Comparison of ENCODE assay signal across 14 cellular contexts in genomic region chr3:27883266-27883665, GRCh38.
DNase-seq lines count a peak whose midpoint lies in the region; ATAC-seq and TF ChIP-seq lines count a peak whose summit lies in the region.
"Had no signal": no experiment of that assay in that cellular context is flagged by ENCODE, and none has a peak within 500 bp of the region (broad histone marks: within the 10 kb centered on the region; RNA-seq: fewer than 3 reads in every experiment).

No MANE protein-coding gene starts in this region.

- no peak for ATAC-seq in CD4-positive, CD25-positive, alpha-beta regulatory T cell (ENCODE audit: low read depth in 2 of 2)
- ATAC-seq in T-cell (replicated peaks in 1 of 4) = no peak
- ATAC-seq in naive thymus-derived CD4-positive, alpha-beta T cell = no peak
- ATAC-seq in HG03469 (IDR thresholded peaks at IDR 0.05; ENCODE audit: unreplicated experiment) = no peak
- ATAC-seq in left lung = no peak
- ATAC-seq: GM12878, K562 had no signal

- no peaks in the 10 kb centered on the region for H3K9me3 ChIP-seq in CD4-positive, CD25-positive, alpha-beta regulatory T cell (ENCODE audit: control insufficient read depth in 2 of 2, low read length in 2 of 2)
- no peaks in the 10 kb centered on the region for H3K9me3 ChIP-seq in CD4-positive, alpha-beta memory T cell (ENCODE audit: control insufficient read depth in 1 of 2, low read length in 2 of 2)
- H3K9me3 ChIP-seq in naive thymus-derived CD4-positive, alpha-beta T cell (ENCODE audit: control insufficient read depth in 2 of 3, low read length in 3 of 3) = no peaks in the 10 kb centered on the region
- no peaks in the 10 kb centered on the region for H3K9me3 ChIP-seq in left lung
- H3K9me3 ChIP-seq: HAP-1 had no signal

- H3K4me1 ChIP-seq in CD4-positive, CD25-positive, alpha-beta regulatory T cell (ENCODE audit: control insufficient read depth, insufficient read depth, low read length, poor library complexity, severe bottlenecking) = peaks cover 32% of the 10 kb centered on the region
- H3K4me1 ChIP-seq in CD4-positive, alpha-beta memory T cell (ENCODE audit: insufficient read depth, low read length) = peaks cover 45% of the 10 kb centered on the region
- H3K4me1 ChIP-seq in naive thymus-derived CD4-positive, alpha-beta T cell (ENCODE audit: control insufficient read depth in 2 of 2, insufficient read depth in 2 of 2, low read length in 2 of 2) = peaks cover 17 to 33% of the 10 kb centered on the region in 2 donors
- H3K4me1 ChIP-seq in left lung = no peaks in the 10 kb centered on the region
- H3K4me1 ChIP-seq: HAP-1 had no signal

- H3K9me3 Mint-ChIP-seq in CD4-positive, CD25-positive, alpha-beta regulatory T cell = peaks cover 0 to 1% (median 0%) of the 10 kb centered on the region in 7 donors
- peaks cover 0 to 2% (median 0%) of the 10 kb centered on the region in 8 donors for H3K9me3 Mint-ChIP-seq in CD4-positive, alpha-beta memory T cell
- H3K9me3 Mint-ChIP-seq in T-cell = no peaks in the 10 kb centered on the region
- peaks cover 0 to 4% (median 0%) of the 10 kb centered on the region in 11 donors for H3K9me3 Mint-ChIP-seq in naive thymus-derived CD4-positive, alpha-beta T cell

- intact Hi-C loops in CD4-positive, alpha-beta memory T cell (cut with micrococcal nuclease) = loop anchor here (5.0 kb wide), 1 partner anchor 401 kb away; the partner anchor contains the start of gene SLC4A7
- intact Hi-C loops in naive thymus-derived CD4-positive, alpha-beta T cell (cut with micrococcal nuclease) = loop anchor here (5.0 to 10.0 kb wide), 4 partner anchors 359 to 464 kb away; partner anchors contain the start of genes AZI2 (in 2 of the 2), SLC4A7 (in 2 of the 2), ZCWPW2 (in 2 of the 2) and CMC1 (in 1 of the 2)
- intact Hi-C loops in left lung (cut with DNase I) = no loop called here

- peaks cover 31 to 54% (median 38%) of the 10 kb centered on the region in 4 donors for H3K4me1 Mint-ChIP-seq in CD4-positive, CD25-positive, alpha-beta regulatory T cell
- peaks cover 34 to 47% (median 41%) of the 10 kb centered on the region in 4 donors for H3K4me1 Mint-ChIP-seq in CD4-positive, alpha-beta memory T cell
- H3K4me1 Mint-ChIP-seq in T-cell = peaks cover 58 to 63% (median 61%) of the 10 kb centered on the region in 3 donors
- peaks cover 30 to 69% (median 55%) of the 10 kb centered on the region in 7 donors for H3K4me1 Mint-ChIP-seq in naive thymus-derived CD4-positive, alpha-beta T cell

- H3K4me3 ChIP-seq in CD4-positive, CD25-positive, alpha-beta regulatory T cell (ENCODE audit: low read depth, low read length) = no peak overlapping the region
- H3K4me3 ChIP-seq in CD4-positive, alpha-beta memory T cell (ENCODE audit: low read length in 2 of 2) = no peak overlapping the region
- H3K4me3 ChIP-seq in naive thymus-derived CD4-positive, alpha-beta T cell (ENCODE audit: low read length) = no peak overlapping the region
- H3K4me3 ChIP-seq in H7 (ENCODE audit: insufficient read depth, low read depth, low read length) (no peak overlapping the region), left lung (no peak overlapping the region)
- H3K4me3 ChIP-seq: GM12878, HAP-1, K562 had no signal

- TF ChIP-seq CTCF in left lung (IDR thresholded peaks at IDR 0.05) = no peak

- peak overlapping the region in 2 of 3 donors; percentile 80 to 93 for H3K27ac Mint-ChIP-seq in CD4-positive, CD25-positive, alpha-beta regulatory T cell
- H3K27ac Mint-ChIP-seq in CD4-positive, alpha-beta memory T cell = peak overlapping the region in 6 of 7 donors; percentile 15 to 87 (median 65)
- H3K27ac Mint-ChIP-seq in T-cell = peak overlapping the region; percentile 83 to 89
- H3K27ac Mint-ChIP-seq in naive thymus-derived CD4-positive, alpha-beta T cell = peak overlapping the region in 8 of 9 donors; percentile 67 to 99 (median 91)
- H3K27ac Mint-ChIP-seq: B cell had no signal

- H3K36me3 ChIP-seq in CD4-positive, CD25-positive, alpha-beta regulatory T cell (ENCODE audit: control insufficient read depth, insufficient read depth, low read length) = no peaks in the 10 kb centered on the region
- H3K36me3 ChIP-seq in CD4-positive, alpha-beta memory T cell (ENCODE audit: insufficient read depth, low read length) = no peaks in the 10 kb centered on the region
- no peaks in the 10 kb centered on the region for H3K36me3 ChIP-seq in naive thymus-derived CD4-positive, alpha-beta T cell (ENCODE audit: control insufficient read depth in 2 of 3, insufficient read depth in 3 of 3, low read length in 3 of 3)
- H3K36me3 ChIP-seq in H7 (replicated peaks; ENCODE audit: control insufficient read depth, insufficient read depth, low read length) = no peaks in the 10 kb centered on the region
- no peaks in the 10 kb centered on the region for H3K36me3 ChIP-seq in left lung
- H3K36me3 ChIP-seq: HAP-1 had no signal

- no peak for DNase-seq in CD4-positive, CD25-positive, alpha-beta regulatory T cell
- no peak for DNase-seq in CD4-positive, alpha-beta memory T cell
- DNase-seq in T-cell = no peak
- no peak for DNase-seq in naive thymus-derived CD4-positive, alpha-beta T cell
- no peak for DNase-seq in H7
- no peak for DNase-seq in left lung
- DNase-seq: C1 segment of cervical spinal cord, DMS53, GOT3 had no signal

- no peaks in the 10 kb centered on the region for H3K27me3 Mint-ChIP-seq in CD4-positive, CD25-positive, alpha-beta regulatory T cell
- no peaks in the 10 kb centered on the region for H3K27me3 Mint-ChIP-seq in CD4-positive, alpha-beta memory T cell
- H3K27me3 Mint-ChIP-seq in T-cell = no peaks in the 10 kb centered on the region
- peaks cover 0 to 7% (median 0%) of the 10 kb centered on the region in 5 donors for H3K27me3 Mint-ChIP-seq in naive thymus-derived CD4-positive, alpha-beta T cell

- H3K36me3 Mint-ChIP-seq in CD4-positive, CD25-positive, alpha-beta regulatory T cell = peaks cover 8% of the 10 kb centered on the region
- H3K36me3 Mint-ChIP-seq in CD4-positive, alpha-beta memory T cell = no peaks in the 10 kb centered on the region
- no peaks in the 10 kb centered on the region for H3K36me3 Mint-ChIP-seq in T-cell
- peaks cover 0 to 12% (median 0%) of the 10 kb centered on the region in 5 donors for H3K36me3 Mint-ChIP-seq in naive thymus-derived CD4-positive, alpha-beta T cell

- POLR2A ChIA-PET in CD4-positive, alpha-beta memory T cell (lab: Charles Lee; ENCODE audit: partially characterized antibody) = no interaction called here
- POLR2A ChIA-PET in T-cell (lab: Charles Lee) = no interaction called here
- POLR2A ChIA-PET in naive thymus-derived CD4-positive, alpha-beta T cell (lab: Charles Lee) = no interaction called here

- peak overlapping the region; percentile 15 for H3K27ac ChIP-seq in CD4-positive, CD25-positive, alpha-beta regulatory T cell (ENCODE audit: insufficient read depth, low read length, poor library complexity, severe bottlenecking)
- no peak overlapping the region for H3K27ac ChIP-seq in CD4-positive, alpha-beta memory T cell (ENCODE audit: low read depth, low read length)
- H3K27ac ChIP-seq in naive thymus-derived CD4-positive, alpha-beta T cell (ENCODE audit: low read depth, low read length) = peak overlapping the region; percentile 50
- no peak overlapping the region for H3K27ac ChIP-seq in left lung

- no peaks in the 10 kb centered on the region for H3K27me3 ChIP-seq in CD4-positive, CD25-positive, alpha-beta regulatory T cell (ENCODE audit: control insufficient read depth, insufficient read depth, low read length)
- H3K27me3 ChIP-seq in CD4-positive, alpha-beta memory T cell (ENCODE audit: insufficient read depth, low read length) = no peaks in the 10 kb centered on the region
- no peaks in the 10 kb centered on the region for H3K27me3 ChIP-seq in naive thymus-derived CD4-positive, alpha-beta T cell (ENCODE audit: control insufficient read depth in 2 of 2, insufficient read depth in 2 of 2, low read length in 2 of 2)
- H3K27me3 ChIP-seq in H7 (ENCODE audit: control insufficient read depth, insufficient read depth, low read length) (peaks cover 8% of the 10 kb centered on the region; the same call in 1 of the 2 replicates), left lung (no peaks in the 10 kb centered on the region)

- H3K4me3 Mint-ChIP-seq in CD4-positive, CD25-positive, alpha-beta regulatory T cell = peak overlapping the region in 2 of 4 donors; percentile 43 to 63
- peak overlapping the region in 1 of 8 donors; percentile 56 for H3K4me3 Mint-ChIP-seq in CD4-positive, alpha-beta memory T cell
- H3K4me3 Mint-ChIP-seq in T-cell = no peak overlapping the region
- H3K4me3 Mint-ChIP-seq in naive thymus-derived CD4-positive, alpha-beta T cell = peak overlapping the region in 7 of 10 donors; percentile 16 to 82 (median 37)
- H3K4me3 Mint-ChIP-seq: B cell had no signal

- CTCF ChIA-PET in CD4-positive, alpha-beta memory T cell (lab: Charles Lee; ENCODE audit: partially characterized antibody) = no interaction called here
- CTCF ChIA-PET in T-cell (lab: Charles Lee) = no interaction called here
- CTCF ChIA-PET in naive thymus-derived CD4-positive, alpha-beta T cell (lab: Charles Lee) = no interaction called here

Comparison
In these comparisons a context has a peak if more than half of its experiments do, and no peak if none do; other contexts are left out.
1. H3K27ac ChIP-seq: peak in CD4-positive, CD25-positive, alpha-beta regulatory T cell (single experiment) and naive thymus-derived CD4-positive, alpha-beta T cell (single experiment); none in CD4-positive, alpha-beta memory T cell (single experiment) and left lung (0 of 2).
2. H3K4me3 Mint-ChIP-seq: peak in naive thymus-derived CD4-positive, alpha-beta T cell (7 of 10); none in T-cell (0 of 3).
3. intact Hi-C loops: an anchor here in CD4-positive, alpha-beta memory T cell (5.0 kb wide) and naive thymus-derived CD4-positive, alpha-beta T cell (5.0 to 10.0 kb wide); none called in left lung.
4. Peak in every context shown above with its lines, with median percentiles within 50 percentile points of each other: H3K27ac Mint-ChIP-seq.